Comparison of ENCODE assay signal across 19 cellular contexts in the genomic region with DNA sequence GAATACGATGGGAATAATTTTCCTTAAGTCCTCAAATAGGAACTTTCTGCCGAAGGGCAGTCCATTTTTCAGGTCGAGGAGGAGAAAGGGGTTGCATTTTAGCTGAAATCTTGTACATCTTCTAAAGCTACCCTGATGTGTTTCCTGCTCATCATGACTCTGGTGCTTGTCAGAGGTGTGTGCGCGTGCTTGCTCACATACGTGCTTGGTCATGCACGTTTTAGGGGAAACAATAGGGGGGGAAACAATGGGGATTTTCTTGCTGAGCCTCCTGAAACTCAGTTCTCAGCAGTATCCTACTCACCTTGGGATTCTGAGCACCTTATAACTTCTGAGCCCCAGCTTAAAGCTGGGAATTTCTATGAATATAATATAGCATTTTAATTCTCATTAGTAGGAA. TPM values are rescaled to one million over a fixed set of nuclear protein-coding genes. Genes with fewer than 3 reads are reported as not detected.
DNase-seq lines count a peak whose midpoint lies in the region; ATAC-seq, FAIRE-seq and TF ChIP-seq lines count a peak whose summit lies in the region.
"Had no signal": no experiment of that assay in that cellular context is flagged by ENCODE, and none has a peak within 500 bp of the region (broad histone marks: within the 10 kb centered on the region; RNA-seq: fewer than 3 reads in every experiment).

No MANE protein-coding gene starts in this region.

- ATAC-seq in GM23338 (no peak), GM12878 (no peak), mucosa of descending colon (no peak)
- ATAC-seq in CD4-positive, alpha-beta T cell (ENCODE audit: poor library complexity), result no peak
- ATAC-seq: Panc1, Right ventricle myocardium inferior had no signal

- H3K4me3 ChIP-seq in GM12865 (ENCODE audit: low read depth, low read length), result peak overlapping the region; percentile 28
- no peak overlapping the region for H3K4me3 ChIP-seq in GM23338
- H3K4me3 ChIP-seq in GM12878, result no peak overlapping the region
- no peak overlapping the region for H3K4me3 ChIP-seq in neural progenitor cell
- no peak overlapping the region for H3K4me3 ChIP-seq in mucosa of descending colon
- H3K4me3 ChIP-seq in thyroid gland (replicated peaks in 1 of 3), result no peak overlapping the region

- H3K9ac ChIP-seq in GM12878 (ENCODE audit: control insufficient read depth, insufficient read depth, low read length) (no peak overlapping the region), neural progenitor cell (no peak overlapping the region)

- no peaks in the 10 kb centered on the region for H3K9me3 Mint-ChIP-seq in GM23338
- no peaks in the 10 kb centered on the region for H3K9me3 Mint-ChIP-seq in neural progenitor cell
- no peaks in the 10 kb centered on the region for H3K9me3 Mint-ChIP-seq in CD4-positive, alpha-beta T cell
- H3K9me3 Mint-ChIP-seq: CD8-positive, alpha-beta memory T cell had no signal

- peaks cover 53% of the 10 kb centered on the region for H3K36me3 Mint-ChIP-seq in GM23338 (ENCODE audit: low read depth)
- peaks cover 22% of the 10 kb centered on the region for H3K36me3 Mint-ChIP-seq in neural progenitor cell
- peaks cover 91% of the 10 kb centered on the region for H3K36me3 Mint-ChIP-seq in CD4-positive, alpha-beta T cell (ENCODE audit: low read depth)

- peaks cover 22% of the 10 kb centered on the region; the same call in 1 of the 2 replicates for H3K36me3 ChIP-seq in GM23338 (ENCODE audit: insufficient read depth)
- peaks cover 17 to 23% of the 10 kb centered on the region in 2 experiments for H3K36me3 ChIP-seq in GM12878 (ENCODE audit: control insufficient read depth in 2 of 2, insufficient read depth in 2 of 2, low read length in 1 of 2)
- H3K36me3 ChIP-seq in neural progenitor cell, result peaks cover 9% of the 10 kb centered on the region
- H3K36me3 ChIP-seq in mucosa of descending colon (ENCODE audit: low read depth), result no peaks in the 10 kb centered on the region
- peaks cover 43 to 64% of the 10 kb centered on the region in 2 donors for H3K36me3 ChIP-seq in thyroid gland

- H3K27me3 Mint-ChIP-seq in GM23338 (ENCODE audit: insufficient read depth, low read depth, poor library complexity) (no peaks in the 10 kb centered on the region), neural progenitor cell (ENCODE audit: insufficient read depth, low read depth) (no peaks in the 10 kb centered on the region)
- H3K27me3 Mint-ChIP-seq in CD4-positive, alpha-beta T cell, result no peaks in the 10 kb centered on the region
- H3K27me3 Mint-ChIP-seq: CD8-positive, alpha-beta memory T cell had no signal

- H3K9me2 ChIP-seq in GM23338 (ENCODE audit: insufficient read depth), result no peaks in the 10 kb centered on the region

- H3K9me3 ChIP-seq in GM12878 (replicated peaks; ENCODE audit: control insufficient read depth, insufficient read depth, low read length), result no peaks in the 10 kb centered on the region
- no peaks in the 10 kb centered on the region for H3K9me3 ChIP-seq in neural progenitor cell (ENCODE audit: low read depth)
- H3K9me3 ChIP-seq in mucosa of descending colon, result no peaks in the 10 kb centered on the region
- no peaks in the 10 kb centered on the region for H3K9me3 ChIP-seq in thyroid gland
- no peaks in the 10 kb centered on the region for H3K9me3 ChIP-seq in CD4-positive, alpha-beta T cell (ENCODE audit: control insufficient read depth, low read length)

- H2AFZ ChIP-seq in GM23338 (no peak overlapping the region), GM12878 (ENCODE audit: control insufficient read depth, low read depth, low read length) (no peak overlapping the region), neural progenitor cell (replicated peaks) (no peak overlapping the region)

- in situ Hi-C loops in GM12878 (cut with MboI), result no loop called here

- intact Hi-C loops in GM12878 (cut with micrococcal nuclease; ENCODE audit: unreplicated experiment), result loop anchor here (10.0 kb wide), 1 partner anchor 101 kb away; no protein-coding TSS in a partner anchor
- intact Hi-C loops in mucosa of descending colon (cut with DNase I, micrococcal nuclease), result no loop called here
- intact Hi-C loops in thyroid gland (cut with DNase I), result no loop called here
- intact Hi-C loops in CD4-positive, alpha-beta T cell (cut with DNase I, micrococcal nuclease), result no loop called here

- H3K4me3 Mint-ChIP-seq in GM23338, result no peak overlapping the region
- no peak overlapping the region for H3K4me3 Mint-ChIP-seq in neural progenitor cell
- H3K4me3 Mint-ChIP-seq in CD4-positive, alpha-beta T cell, result no peak overlapping the region
- H3K4me3 Mint-ChIP-seq: CD8-positive, alpha-beta memory T cell had no signal

- 81% methylated on average over 7 of the region's 7 CpGs for WGBS in GM12878 (ENCODE audit: insufficient coverage, insufficient replicate concordance, low lambda C conversion rate, missing lambda C conversion rate)
- 94 to 95% methylated on average over 7 of the region's 7 CpGs for WGBS in thyroid gland, 2 donors

- H3K27ac ChIP-seq in GM23338 (ENCODE audit: low read depth) (peak overlapping the region; percentile 46; the same call in 1 of the 2 replicates), GM12878 (ENCODE audit: control insufficient read depth, insufficient read depth) (peak overlapping the region; percentile 88), neural progenitor cell (no peak overlapping the region), thyroid gland (no peak overlapping the region)
- no peak overlapping the region for H3K27ac ChIP-seq in CD4-positive, alpha-beta T cell (ENCODE audit: low read depth, low read length)

- FAIRE-seq in GM12878 (lab: Jason Lieb, UNC), result no peak

- SMC1A ChIA-PET in GM12878 (lab: Charles Lee; ENCODE audit: uncharacterized antibody, unreplicated experiment), result interaction anchor here (0.8 to 2.1 kb wide), 2 partner anchors 13 to 24 kb away, joined by 3 to 7 read pairs; no protein-coding TSS in a partner anchor

- no peak for TF ChIP-seq RAD21 in GM12878 (IDR thresholded peaks at IDR 0.05; ENCODE audit: insufficient read depth, low read depth, low read length)

- peaks cover 5% of the 10 kb centered on the region; the same call in 1 of the 2 replicates for H3F3A ChIP-seq in GM23338 (replicated peaks; ENCODE audit: low read depth)
- H3F3A ChIP-seq in neural progenitor cell (ENCODE audit: low read depth), result no peaks in the 10 kb centered on the region

- no peak for TF ChIP-seq EP300 in GM12878 (IDR thresholded peaks at IDR 0.05; ENCODE audit: borderline replicate concordance in 1 of 2, control insufficient read depth in 1 of 2, low read depth in 2 of 2, low read length in 2 of 2)

- DNase-seq in GM12865 (ENCODE audit: low read depth) (peak; percentile 62), GM23338 (ENCODE audit: low spot score) (no peak), GM12878 (ENCODE audit: low read depth, low spot score) (no peak), neural progenitor cell (ENCODE audit: low spot score) (peak; percentile 9), cortex of kidney (lab: John Stamatoyannopoulos, UW) (no peak), mucosa of descending colon (no peak), thyroid gland (no peak)
- DNase-seq in CD4-positive, alpha-beta T cell, result no peak
- DNase-seq: ACHN; AML-193; CD8-positive, alpha-beta memory T cell; DMS79 treated with DMSO at 0.1 percent for 48 hours; HCEC 1CT; KBM-7; NCI-H1436 treated with DMSO at 0.1 percent for 48 hours; NCI-H2081; NCI-H510A treated with DMSO at 0.1 percent for 48 hours had no signal

- no peak for TF ChIP-seq POLR2A in GM12878 (IDR thresholded peaks at IDR 0.05; ENCODE audit: low read depth, low read length)
- TF ChIP-seq POLR2A in thyroid gland (IDR thresholded peaks at IDR 0.05), result no peak

- no peaks in the 10 kb centered on the region for H3K4me1 ChIP-seq in GM23338 (ENCODE audit: insufficient read depth)
- H3K4me1 ChIP-seq in GM12878 (ENCODE audit: control insufficient read depth, insufficient read depth, low read length), result peaks cover 67% of the 10 kb centered on the region
- H3K4me1 ChIP-seq in neural progenitor cell, result no peaks in the 10 kb centered on the region
- H3K4me1 ChIP-seq in mucosa of descending colon (ENCODE audit: low read depth), result no peaks in the 10 kb centered on the region
- H3K4me1 ChIP-seq in thyroid gland, result no peaks in the 10 kb centered on the region

- H3K27ac Mint-ChIP-seq in GM23338, result peak overlapping the region; percentile 10; the same call in 1 of the 2 replicates
- H3K27ac Mint-ChIP-seq in neural progenitor cell, result no peak overlapping the region
- no peak overlapping the region for H3K27ac Mint-ChIP-seq in CD4-positive, alpha-beta T cell

- H3K27me3 ChIP-seq in GM23338 (ENCODE audit: insufficient read depth) (no peaks in the 10 kb centered on the region), GM12878 (replicated peaks in 1 of 2; ENCODE audit: control insufficient read depth in 2 of 2, insufficient read depth in 2 of 2, low read length in 1 of 2) (no peaks in the 10 kb centered on the region), neural progenitor cell (no peaks in the 10 kb centered on the region), thyroid gland (no peaks in the 10 kb centered on the region)
- H3K27me3 ChIP-seq in CD4-positive, alpha-beta T cell (ENCODE audit: control insufficient read depth, insufficient read depth, low read length), result no peaks in the 10 kb centered on the region

- TF ChIP-seq CTCF in GM12865 (IDR thresholded peaks at IDR 0.05; ENCODE audit: insufficient read depth, low read depth, low read length, missing control alignments) (no peak), GM23338 (conservative IDR thresholded peaks at IDR 0.05; ENCODE audit: low read depth in 2 of 2) (no peak), GM12878 (IDR thresholded peaks at IDR 0.05 in 2 of 3, conservative IDR thresholded peaks at IDR 0.05 in 1 of 3; ENCODE audit: control insufficient read depth in 2 of 3, extremely low read depth in 1 of 3, insufficient read depth in 1 of 3, low read depth in 3 of 3, low read length in 3 of 3) (no peak), neural progenitor cell (IDR thresholded peaks at IDR 0.05) (no peak), mucosa of descending colon (IDR thresholded peaks at IDR 0.05) (no peak), thyroid gland (IDR thresholded peaks at IDR 0.05) (no peak)
- no peak for TF ChIP-seq CTCF in CD4-positive, alpha-beta T cell (IDR thresholded peaks at IDR 0.05)

- H3K4me1 Mint-ChIP-seq in GM23338, result no peaks in the 10 kb centered on the region
- no peaks in the 10 kb centered on the region for H3K4me1 Mint-ChIP-seq in neural progenitor cell
- peaks cover 54% of the 10 kb centered on the region for H3K4me1 Mint-ChIP-seq in CD4-positive, alpha-beta T cell (ENCODE audit: low read depth)

- POLR2A ChIA-PET in GM12878 (lab: Charles Lee), result no interaction called here
- POLR2A ChIA-PET in CD4-positive, alpha-beta T cell (lab: Charles Lee), result interaction anchor here (0.5 to 1.4 kb wide), 4 partner anchors 9 to 232 kb away, joined by 3 to 4 read pairs (median 3); a partner anchor contains a TSS

- no peaks in the 10 kb centered on the region for H3K79me2 ChIP-seq in GM23338 (replicated peaks; ENCODE audit: insufficient read depth)
- H3K79me2 ChIP-seq in GM12878 (ENCODE audit: control insufficient read depth, insufficient read depth, low read length), result no peaks in the 10 kb centered on the region
- no peaks in the 10 kb centered on the region for H3K79me2 ChIP-seq in neural progenitor cell (ENCODE audit: low read depth)

- H3K4me2 ChIP-seq in GM23338 (no peak overlapping the region), GM12878 (ENCODE audit: control insufficient read depth, insufficient read depth) (peak overlapping the region; percentile 61; the same call in 1 of the 2 replicates), neural progenitor cell (no peak overlapping the region)

- CTCF ChIA-PET in GM12878 (lab: Yijun Ruan, JAX), result interaction anchor here (2.6 kb wide), 1 partner anchor 276 kb away, joined by 5 read pairs; no protein-coding TSS in a partner anchor
- CTCF ChIA-PET in CD4-positive, alpha-beta T cell (lab: Charles Lee), result interaction anchor here (1.3 kb wide), 1 partner anchor 17 kb away, joined by 3 read pairs; no protein-coding TSS in a partner anchor

- H4K20me1 ChIP-seq in GM23338 (replicated peaks; ENCODE audit: insufficient read depth) (no peaks in the 10 kb centered on the region), GM12878 (ENCODE audit: control insufficient read depth, insufficient read depth) (no peaks in the 10 kb centered on the region), neural progenitor cell (ENCODE audit: low read depth) (no peaks in the 10 kb centered on the region)

- no TSS peak for BruUV-seq in GM12878 (replicated peaks; lab: Mats Ljungman, UMichigan)

- RAD21 ChIA-PET in GM12878 (lab: Charles Lee; ENCODE audit: unreplicated experiment), result interaction anchor here (0.6 kb wide), 1 partner anchor 87 kb away, joined by 3 read pairs; no protein-coding TSS in a partner anchor

RNA-seq across cellular contexts. Expression of a gene that starts 44.7 kb away (rescaled TPM):
- 115 and 140 TPM in 2 replicates for total RNA-seq in GM23338 (2014; rRNA removed; shearing (Covaris generic))
- 49.4 and 50.5 TPM in 2 replicates for polyA plus RNA-seq in GM23338 (2016; fragmentation: Nextera tagmentation; extraction: Ambion mirVana)
- 49.7 and 55.0 TPM in 2 replicates for total RNA-seq in GM12878 (2013; cell fraction: nucleolus; rRNA removed)
- 89.3 and 113 TPM in 2 replicates for total RNA-seq in GM12878 (2014; rRNA removed)
- total RNA-seq in GM12878 (2014; rRNA removed; fragmentation: Illumina TruSeq; extraction: Trizol), result 96.5 and 99.3 TPM in 2 replicates
- total RNA-seq in GM12878 (2021), result 75.0 and 77.2 TPM in 2 replicates
- polyA plus RNA-seq in GM12878 (2011; ENCODE audit: low read depth), result 29.1 TPM
- 75.1 and 98.9 TPM in 2 replicates for polyA plus RNA-seq in GM12878 (2011; rRNA removed)
- polyA plus RNA-seq in GM12878 (2011; cell fraction: cytosol; rRNA removed), result 28.8 and 35.5 TPM in 2 replicates
- 32.7 and 35.4 TPM in 2 replicates for polyA plus RNA-seq in GM12878 (2011; cell fraction: nucleus; rRNA removed)
- polyA plus RNA-seq in GM12878 (2012), result 41.6 and 48.4 TPM in 2 replicates
- 81.2 and 95.6 TPM in 2 replicates for polyA plus RNA-seq in GM12878 (2014; fragmentation: Illumina TruSeq; extraction: Trizol)
- polyA plus RNA-seq in GM12878 (2014; fragmentation: Nextera tagmentation; extraction: Ambion mirVana), result 10 to 100 TPM; 34.6 to 42.5 TPM
- 51.8 and 62.9 TPM in 2 replicates for polyA plus RNA-seq in GM12878 (2014; rRNA removed)
- polyA plus RNA-seq in GM12878 (2016; fragmentation: Nextera tagmentation; extraction: Ambion mirVana), result 100 to 1,000 TPM; 122 to 128 TPM
- polyA minus RNA-seq in GM12878 (2011; rRNA and poly(A)+ RNA removed), result 51.3 and 62.7 TPM in 2 replicates
- polyA minus RNA-seq in GM12878 (2011; cell fraction: cytosol; rRNA and poly(A)+ RNA removed), result 37.8 and 67.8 TPM in 2 replicates
- 17.5 and 30.4 TPM in 2 replicates for polyA minus RNA-seq in GM12878 (2011; cell fraction: nucleus; rRNA and poly(A)+ RNA removed)
- 90.9 and 128 TPM in 2 replicates for total RNA-seq in neural progenitor cell (ENCODE audit: low replicate concordance)
- total RNA-seq in mucosa of descending colon, result 100 to 1,000 TPM; 129 to 202 (median 200) TPM
- 100 to 1,000 TPM; 185 to 207 (median 200) TPM for total RNA-seq in thyroid gland
- total RNA-seq in CD4-positive, alpha-beta T cell, result 10 to 100 TPM; 37.2 to 38.2 TPM

Comparison
In these comparisons a context has a peak if more than half of its experiments do, and no peak if none do; other contexts are left out.
1. DNase-seq: peak in GM12865 (single experiment) and neural progenitor cell (single experiment); none in GM23338 (single experiment), GM12878 (single experiment), cortex of kidney (single experiment), mucosa of descending colon (0 of 3), thyroid gland (0 of 2) and CD4-positive, alpha-beta T cell (0 of 10).
2. H3K27ac ChIP-seq: peak in GM23338 (single experiment) and GM12878 (single experiment); none in neural progenitor cell (single experiment), thyroid gland (0 of 3) and CD4-positive, alpha-beta T cell (single experiment).